In the genomic region with DNA sequence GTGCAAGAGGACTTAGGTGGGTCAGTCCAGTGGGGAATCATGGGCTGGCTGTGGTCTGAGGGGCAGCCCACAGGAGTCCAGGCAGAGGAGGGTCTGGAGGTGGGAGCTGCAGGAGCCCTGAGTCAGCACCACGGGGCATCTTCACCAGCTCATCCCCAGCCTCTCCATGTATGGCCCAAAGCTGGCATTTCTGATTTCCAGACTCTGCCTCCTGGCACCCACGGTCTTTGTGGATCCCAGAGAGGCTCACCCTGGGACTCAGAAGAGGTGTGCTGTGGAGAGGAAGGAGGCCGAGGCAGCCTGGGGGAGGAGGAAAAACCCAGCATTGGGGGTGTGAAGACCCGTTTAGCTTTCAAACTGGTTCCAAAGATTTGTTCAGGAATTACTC, we compare ENCODE assay signal across 16 cellular contexts.
DNase-seq lines count a peak whose midpoint lies in the region; ATAC-seq and TF ChIP-seq lines count a peak whose summit lies in the region.
"Had no signal": no experiment of that assay in that cellular context is flagged by ENCODE, and none has a peak within 500 bp of the region (broad histone marks: within the 10 kb centered on the region; RNA-seq: fewer than 3 reads in every experiment).

No MANE protein-coding gene starts in this region.

- H3K36me3 Mint-ChIP-seq in activated naive CD4-positive, alpha-beta T cell treated with anti-CD3 and anti-CD28 coated beads, Interleukin-2, amount 10 ng/mL, durations not matched to agents 7 days and 5 days = peaks cover 2% of the 10 kb centered on the region

- H3K36me3 ChIP-seq in RWPE2 (ENCODE audit: low read depth) = no peaks in the 10 kb centered on the region
- H3K36me3 ChIP-seq in upper lobe of right lung = no peaks in the 10 kb centered on the region
- no peaks in the 10 kb centered on the region for H3K36me3 ChIP-seq in testis (ENCODE audit: low read depth, missing control alignments)

- 91 to 96% methylated on average over 4 of the region's 4 CpGs for WGBS in testis, 2 donors

- no peak for ATAC-seq in RWPE2 (ENCODE audit: low read depth)
- no peak for ATAC-seq in upper lobe of right lung
- no peak for ATAC-seq in GM18502 (IDR thresholded peaks at IDR 0.05; ENCODE audit: poor library complexity, unreplicated experiment)
- ATAC-seq: HCT116; SK-N-SH treated with all-trans-retinoic acid at 6 μM for 48 hours; stimulated activated naive CD8-positive, alpha-beta T cell treated with anti-CD3 and anti-CD28 coated beads, Interleukin-15, amount 100 ng/mL, for 72 hours had no signal

- TF ChIP-seq CTCF in RWPE2 (IDR thresholded peaks at IDR 0.05; ENCODE audit: poor library complexity, severe bottlenecking) (no peak), upper lobe of right lung (IDR thresholded peaks at IDR 0.05) (no peak), testis (IDR thresholded peaks at IDR 0.05) (no peak)

- H3K4me3 ChIP-seq in RWPE2 (ENCODE audit: severe bottlenecking) = no peak overlapping the region
- H3K4me3 ChIP-seq in upper lobe of right lung = no peak overlapping the region
- no peak overlapping the region for H3K4me3 ChIP-seq in testis

- no peak for TF ChIP-seq POLR2A in testis (IDR thresholded peaks at IDR 0.05)

- peaks cover 9% of the 10 kb centered on the region for H3K4me1 ChIP-seq in RWPE2 (ENCODE audit: insufficient read depth, poor library complexity, severe bottlenecking)
- peaks cover 42% of the 10 kb centered on the region for H3K4me1 ChIP-seq in upper lobe of right lung
- H3K4me1 ChIP-seq in testis = peaks cover 5% of the 10 kb centered on the region

- H3K27me3 Mint-ChIP-seq in activated naive CD4-positive, alpha-beta T cell treated with anti-CD3 and anti-CD28 coated beads, Interleukin-2, amount 10 ng/mL, durations not matched to agents 7 days and 5 days = peaks cover 32% of the 10 kb centered on the region
- H3K27me3 Mint-ChIP-seq: stimulated activated naive CD8-positive, alpha-beta T cell treated with anti-CD3 and anti-CD28 coated beads, Interleukin-15, amount 100 ng/mL, for 72 hours had no signal

- intact Hi-C loops in upper lobe of right lung (cut with DNase I) (no loop called here), testis (cut with DNase I; ENCODE audit: low total_unique reads) (no loop called here)

- no peaks in the 10 kb centered on the region for H3K27me3 ChIP-seq in RWPE2 (ENCODE audit: insufficient read depth, poor library complexity, severe bottlenecking)
- H3K27me3 ChIP-seq in upper lobe of right lung = no peaks in the 10 kb centered on the region
- H3K27me3 ChIP-seq in testis = no peaks in the 10 kb centered on the region

- peaks cover 1% of the 10 kb centered on the region for H3K9me3 Mint-ChIP-seq in activated naive CD4-positive, alpha-beta T cell treated with anti-CD3 and anti-CD28 coated beads, Interleukin-2, amount 10 ng/mL, durations not matched to agents 7 days and 5 days
- H3K9me3 Mint-ChIP-seq: stimulated activated naive CD8-positive, alpha-beta T cell treated with anti-CD3 and anti-CD28 coated beads, Interleukin-15, amount 100 ng/mL, for 72 hours had no signal

- CTCF ChIA-PET in activated naive CD4-positive, alpha-beta T cell treated with anti-CD3 and anti-CD28 coated beads, Interleukin-2, amount 10 ng/mL, durations not matched to agents 7 days and 5 days (lab: Charles Lee) = interaction anchor here (1.0 to 1.8 kb wide), 4 partner anchors 9 to 173 kb away, joined by 4 to 5 read pairs (median 5); no protein-coding TSS in a partner anchor

- DNase-seq in activated naive CD4-positive, alpha-beta T cell treated with anti-CD3 and anti-CD28 coated beads, Interleukin-2, amount 10 ng/mL, durations not matched to agents 7 days and 5 days = peak; percentile 16
- no peak for DNase-seq in activated naive CD4-positive, alpha-beta T cell (lab: John Stamatoyannopoulos, UW)
- DNase-seq in RWPE2 (ENCODE audit: low spot score) = peak; percentile 49
- DNase-seq in mesenteric fat pad (ENCODE audit: low spot score) = peak; percentile 35
- peak; percentile 22 for DNase-seq in upper lobe of right lung
- DNase-seq in NCI-H2081 treated with DMSO at 0.1 percent for 48 hours (lab: John Stamatoyannopoulos, UW) = no peak
- no peak for DNase-seq in testis
- DNase-seq: DMS79 treated with DMSO at 0.1 percent for 48 hours; KBM-7; NCI-H446; OCI-M1; stimulated activated naive CD8-positive, alpha-beta T cell treated with anti-CD3 and anti-CD28 coated beads, Interleukin-15, amount 100 ng/mL, for 72 hours had no signal

- no peak overlapping the region for H3K4me3 Mint-ChIP-seq in activated naive CD4-positive, alpha-beta T cell treated with anti-CD3 and anti-CD28 coated beads, Interleukin-2, amount 10 ng/mL, durations not matched to agents 7 days and 5 days
- H3K4me3 Mint-ChIP-seq: stimulated activated naive CD8-positive, alpha-beta T cell treated with anti-CD3 and anti-CD28 coated beads, Interleukin-15, amount 100 ng/mL, for 72 hours had no signal

- H3K27ac ChIP-seq in RWPE2 (ENCODE audit: poor library complexity, severe bottlenecking) = no peak overlapping the region
- H3K27ac ChIP-seq in upper lobe of right lung = no peak overlapping the region
- no peak overlapping the region for H3K27ac ChIP-seq in testis
- H3K27ac ChIP-seq: VCaP had no signal

- H3K9me3 ChIP-seq in RWPE2 (ENCODE audit: severe bottlenecking) (no peaks in the 10 kb centered on the region), upper lobe of right lung (no peaks in the 10 kb centered on the region), testis (no peaks in the 10 kb centered on the region)

- peaks cover 86% of the 10 kb centered on the region for H3K4me1 Mint-ChIP-seq in activated naive CD4-positive, alpha-beta T cell treated with anti-CD3 and anti-CD28 coated beads, Interleukin-2, amount 10 ng/mL, durations not matched to agents 7 days and 5 days

- no peak overlapping the region for H3K27ac Mint-ChIP-seq in activated naive CD4-positive, alpha-beta T cell treated with anti-CD3 and anti-CD28 coated beads, Interleukin-2, amount 10 ng/mL, durations not matched to agents 7 days and 5 days

Comparison
In these comparisons a context has a peak if more than half of its experiments do, and no peak if none do; other contexts are left out.
1. DNase-seq: peak in activated naive CD4-positive, alpha-beta T cell treated with anti-CD3 and anti-CD28 coated beads, Interleukin-2, amount 10 ng/mL, durations not matched to agents 7 days and 5 days (single experiment), RWPE2 (single experiment), mesenteric fat pad (single experiment) and upper lobe of right lung (single experiment); none in activated naive CD4-positive, alpha-beta T cell (0 of 4), NCI-H2081 treated with DMSO at 0.1 percent for 48 hours (single experiment) and testis (single experiment).